ENCODE assay signal across 8 cellular contexts in genomic region chr19:48194041-48194871, GRCh38. TPM values are rescaled to one million over a fixed set of nuclear protein-coding genes. Genes with fewer than 3 reads are reported as not detected.
A peak's percentile ranks its signal among the peaks of the same experiment; 100 is the strongest.
DNase-seq lines count a peak whose midpoint lies in the region; ATAC-seq and TF ChIP-seq lines count a peak whose summit lies in the region.

No MANE protein-coding gene starts in this region.

- peaks cover 6% of the 10 kb centered on the region for H3K36me3 ChIP-seq in BE2C
- H3K36me3 ChIP-seq in GM23248 (ENCODE audit: low read depth): no peaks in the 10 kb centered on the region
- peaks cover 0 to 5% of the 10 kb centered on the region in 2 donors for H3K36me3 ChIP-seq in left lung

- in situ Hi-C loops in GM23248 (cut with MboI): no loop called here

- H3K4me3 ChIP-seq in BE2C (ENCODE audit: low read depth, low read length) (no peak overlapping the region), GM23248 (no peak overlapping the region), left lung (no peak overlapping the region)

- H4K20me1 ChIP-seq in GM23248 (ENCODE audit: insufficient read depth): no peaks in the 10 kb centered on the region

- peaks cover 4% of the 10 kb centered on the region for H3K36me3 Mint-ChIP-seq in activated T-helper 17 cell treated with anti-CD3 and anti-CD28 coated beads, Interleukin-2, amount 50 U/mL, for 72 hours (ENCODE audit: low read depth)

- H3K27ac ChIP-seq in GM23248: no peak overlapping the region
- H3K27ac ChIP-seq in left lung: no peak overlapping the region

- WGBS in GM23248 (ENCODE audit: low coverage in 1 of 2, low lambda C conversion rate in 2 of 2, missing lambda C conversion rate in 2 of 2), 2 experiments: 56 to 63% methylated on average over 27 to 29 of the region's 41 CpGs

- no peaks in the 10 kb centered on the region for H3K9me3 Mint-ChIP-seq in activated T-helper 17 cell treated with anti-CD3 and anti-CD28 coated beads, Interleukin-2, amount 50 U/mL, for 72 hours

- H3K27ac Mint-ChIP-seq in activated T-helper 17 cell treated with anti-CD3 and anti-CD28 coated beads, Interleukin-2, amount 50 U/mL, for 72 hours: peak overlapping the region; percentile 22

- DNase-seq in BE2C (peak; percentile 31), GM23248 (peak; percentile 40), left lung (no peak), cerebellar nuclear complex (lab: John Stamatoyannopoulos, UW) (no peak), NCI-H2227 (lab: John Stamatoyannopoulos, UW; ENCODE audit: unreplicated experiment) (no peak), anterior cingulate cortex (lab: John Stamatoyannopoulos, UW) (no peak)

- no peak overlapping the region for H2AFZ ChIP-seq in GM23248

- TF ChIP-seq CTCF in BE2C (IDR thresholded peaks at IDR 0.05; ENCODE audit: low read depth, low read length) (peak; percentile 58), left lung (IDR thresholded peaks at IDR 0.05) (peak; percentile 17 to 26)

- H3K9me3 ChIP-seq in BE2C (no peaks in the 10 kb centered on the region), GM23248 (ENCODE audit: low read depth) (no peaks in the 10 kb centered on the region), left lung (no peaks in the 10 kb centered on the region)

- H3K9me2 ChIP-seq in GM23248 (ENCODE audit: insufficient read depth): no peaks in the 10 kb centered on the region

- no peaks in the 10 kb centered on the region for H3F3A ChIP-seq in GM23248 (ENCODE audit: insufficient read depth)

- no peaks in the 10 kb centered on the region for H3K79me2 ChIP-seq in GM23248 (ENCODE audit: insufficient read depth)

- no peak overlapping the region for H3K9ac ChIP-seq in GM23248

- H3K27me3 Mint-ChIP-seq in activated T-helper 17 cell treated with anti-CD3 and anti-CD28 coated beads, Interleukin-2, amount 50 U/mL, for 72 hours: no peaks in the 10 kb centered on the region

- no peak overlapping the region for H3K4me3 Mint-ChIP-seq in activated T-helper 17 cell treated with anti-CD3 and anti-CD28 coated beads, Interleukin-2, amount 50 U/mL, for 72 hours

- H3K27me3 ChIP-seq in BE2C: no peaks in the 10 kb centered on the region
- no peaks in the 10 kb centered on the region for H3K27me3 ChIP-seq in GM23248 (replicated peaks; ENCODE audit: insufficient read depth)
- peaks cover 0 to 23% of the 10 kb centered on the region in 2 donors for H3K27me3 ChIP-seq in left lung

- no peak overlapping the region for H3K4me2 ChIP-seq in GM23248 (ENCODE audit: unreplicated experiment)

- H3K4me1 ChIP-seq in BE2C (no peaks in the 10 kb centered on the region), GM23248 (ENCODE audit: insufficient read depth) (no peaks in the 10 kb centered on the region), left lung (peaks cover 0 to 9% of the 10 kb centered on the region in 2 donors)

- peaks cover 4% of the 10 kb centered on the region for H3K4me1 Mint-ChIP-seq in activated T-helper 17 cell treated with anti-CD3 and anti-CD28 coated beads, Interleukin-2, amount 50 U/mL, for 72 hours

- intact Hi-C loops in left lung (cut with DNase I): no loop called here

- ATAC-seq in activated T-helper 17 cell treated with anti-CD3 and anti-CD28 coated beads, Interleukin-2, amount 50 U/mL, for 72 hours (replicated peaks): no peak
- ATAC-seq in left lung (no peak), GM18873 (IDR thresholded peaks at IDR 0.05; ENCODE audit: low FRiP score, unreplicated experiment) (no peak)

RNA-seq across cellular contexts. Expression of gene ZSWIM9, which starts 23.8 kb away (rescaled TPM):
- polyA plus RNA-seq in BE2C (2012; ENCODE audit: insufficient read depth, insufficient read length, low read depth): 5.5 TPM
- 4.3 and 6.6 TPM in 2 replicates for total RNA-seq in GM23248 (2014; rRNA removed; shearing (Covaris generic))
- 0.88 and 1.2 TPM in 2 replicates for polyA plus RNA-seq in GM23248 (2016; fragmentation: Nextera tagmentation; extraction: Ambion mirVana)
- 10 to 100 TPM in 1 of 2 donors, 1 to 10 TPM in 1; 9.9 to 11.3 TPM for total RNA-seq in activated T-helper 17 cell treated with anti-CD3 and anti-CD28 coated beads, Interleukin-2, amount 50 U/mL, for 72 hours
- 1 to 10 TPM; 6.5 to 6.6 TPM for total RNA-seq in left lung

RNA-seq across cellular contexts. Expression of gene LIG1, which starts 24.1 kb away (rescaled TPM):
- 10.4 TPM for polyA plus RNA-seq in BE2C (2012; ENCODE audit: insufficient read depth, insufficient read length, low read depth)
- 9.3 and 10.6 TPM in 2 replicates for total RNA-seq in GM23248 (2014; rRNA removed; shearing (Covaris generic))
- 14.5 and 17.9 TPM in 2 replicates for polyA plus RNA-seq in GM23248 (2016; fragmentation: Nextera tagmentation; extraction: Ambion mirVana)
- 100 to 1,000 TPM; 154 to 206 TPM for total RNA-seq in activated T-helper 17 cell treated with anti-CD3 and anti-CD28 coated beads, Interleukin-2, amount 50 U/mL, for 72 hours
- 10 to 100 TPM; 26.7 to 27.4 TPM for total RNA-seq in left lung

Comparison
In these comparisons a context has a peak if more than half of its experiments do, and no peak if none do; other contexts are left out.
1. DNase-seq: peak in BE2C (single experiment) and GM23248 (single experiment); none in left lung (0 of 2), cerebellar nuclear complex (0 of 2), NCI-H2227 (single experiment) and anterior cingulate cortex (0 of 58).
2. RNA of gene LIG1, which starts 24.1 kb away (total RNA-seq): 154 to 206 TPM in activated T-helper 17 cell treated with anti-CD3 and anti-CD28 coated beads, Interleukin-2, amount 50 U/mL, for 72 hours; 26.7 to 27.4 TPM in left lung and 9.3 to 10.6 TPM in GM23248; every median in the first group is over 4 times any median in the second.